In genomic region chr1:74732071-74732946, GRCh38 we compare ENCODE assay signal across 8 cellular contexts. TPM values are rescaled to one million over a fixed set of nuclear protein-coding genes. Genes with fewer than 3 reads are reported as not detected.
A peak's percentile ranks its signal among the peaks of the same experiment; 100 is the strongest.
DNase-seq lines count a peak whose midpoint lies in the region; ATAC-seq and TF ChIP-seq lines count a peak whose summit lies in the region.
"Not testable (repeated sequence)": the region's sequence is repeated elsewhere in the genome, so short reads cannot be mapped to it uniquely, and the experiment has no call there.

No MANE protein-coding gene starts in this region.

- peak overlapping the region; percentile 97 for H3K27ac Mint-ChIP-seq in activated CD8-positive, alpha-beta memory T cell treated with anti-CD3 and anti-CD28 coated beads, Interleukin-2, amount 10 ng/mL, durations not matched to agents 7 days and 5 days
- peak overlapping the region; percentile 97 for H3K27ac Mint-ChIP-seq in endothelial cell (ENCODE audit: unreplicated experiment)

- ATAC-seq in GM19035 (IDR thresholded peaks at IDR 0.05; ENCODE audit: unreplicated experiment), result peak; percentile 15
- ATAC-seq in HG02852 (IDR thresholded peaks at IDR 0.05; ENCODE audit: unreplicated experiment), result peak; percentile 14
- ATAC-seq in activated CD8-positive, alpha-beta memory T cell treated with anti-CD3 and anti-CD28 coated beads, Interleukin-2, amount 10 ng/mL, durations not matched to agents 7 days and 5 days, result peak; percentile 18

- TF ChIP-seq POLR2A in lower leg skin (IDR thresholded peaks at IDR 0.05); spleen (IDR thresholded peaks at IDR 0.05): not testable (repeated sequence)

- H3K27ac ChIP-seq in spleen, result peak overlapping the region; percentile 80 to 93 (median 91)

- peaks cover 21% of the 10 kb centered on the region for H3K36me3 ChIP-seq in MG63
- peaks cover 0 to 17% (median 6%) of the 10 kb centered on the region in 6 donors for H3K36me3 ChIP-seq in spleen

- whole genome bisulfite sequencing in lower leg skin, 2 donors, result 11 to 15% methylated on average over 14 of the region's 17 CpGs
- WGBS in spleen, 5 donors, result 7 to 12% (median 11%) methylated on average over 11 to 17 of the region's 17 CpGs

- H3K9me3 Mint-ChIP-seq in activated CD8-positive, alpha-beta memory T cell treated with anti-CD3 and anti-CD28 coated beads, Interleukin-2, amount 10 ng/mL, durations not matched to agents 7 days and 5 days (ENCODE audit: low read depth); endothelial cell (ENCODE audit: unreplicated experiment): not testable (repeated sequence)

- H3K4me3 ChIP-seq in MG63 (peak overlapping the region; percentile 89), lower leg skin (ENCODE audit: low read depth, poor library complexity, severe bottlenecking) (peak overlapping the region; percentile 48), spleen (peak overlapping the region; percentile 60 to 80 (median 75))

- H3K4me3 Mint-ChIP-seq in activated CD8-positive, alpha-beta memory T cell treated with anti-CD3 and anti-CD28 coated beads, Interleukin-2, amount 10 ng/mL, durations not matched to agents 7 days and 5 days, result peak overlapping the region; percentile 87
- H3K4me3 Mint-ChIP-seq in endothelial cell (ENCODE audit: unreplicated experiment), result peak overlapping the region; percentile 99

- TF ChIP-seq CTCF in endothelial cell (IDR thresholded peaks at IDR 0.05; ENCODE audit: unreplicated experiment); lower leg skin (IDR thresholded peaks at IDR 0.05); spleen (IDR thresholded peaks at IDR 0.05 in 8 of 11, conservative IDR thresholded peaks at IDR 0.05 in 3 of 11): not testable (repeated sequence)

- H3K27me3 ChIP-seq in MG63; spleen (replicated peaks in 1 of 7): not testable (repeated sequence)

- H3K9me3 ChIP-seq in MG63, spleen: not testable (repeated sequence)

- peaks cover 8 to 58% (median 41%) of the 10 kb centered on the region in 6 donors for H3K4me1 ChIP-seq in spleen

- H3K4me1 Mint-ChIP-seq in activated CD8-positive, alpha-beta memory T cell treated with anti-CD3 and anti-CD28 coated beads, Interleukin-2, amount 10 ng/mL, durations not matched to agents 7 days and 5 days, result peaks cover 40% of the 10 kb centered on the region
- H3K4me1 Mint-ChIP-seq in endothelial cell (ENCODE audit: unreplicated experiment), result peaks cover 15% of the 10 kb centered on the region

- peak; percentile 46 for DNase-seq in AG20443 (ENCODE audit: low spot score)
- DNase-seq in MG63, result peak; percentile 7
- not testable (repeated sequence) for DNase-seq in activated CD8-positive, alpha-beta memory T cell treated with anti-CD3 and anti-CD28 coated beads, Interleukin-2, amount 10 ng/mL, durations not matched to agents 7 days and 5 days; lower leg skin (ENCODE audit: low spot score in 2 of 2)
- peak; percentile 5 for DNase-seq in endothelial cell (ENCODE audit: low spot score)
- peak; percentile 72 for DNase-seq in spleen

- not testable (repeated sequence) for H3K27me3 Mint-ChIP-seq in activated CD8-positive, alpha-beta memory T cell treated with anti-CD3 and anti-CD28 coated beads, Interleukin-2, amount 10 ng/mL, durations not matched to agents 7 days and 5 days; endothelial cell (ENCODE audit: unreplicated experiment)

- CTCF ChIA-PET in activated CD8-positive, alpha-beta memory T cell treated with anti-CD3 and anti-CD28 coated beads, Interleukin-2, amount 10 ng/mL, durations not matched to agents 7 days and 5 days (lab: Charles Lee), result interaction anchor here (1.0 to 2.5 kb wide), 7 partner anchors 10 to 230 kb away, joined by 3 to 8 read pairs (median 5); no protein-coding TSS in a partner anchor

- peaks cover 11% of the 10 kb centered on the region for H3K36me3 Mint-ChIP-seq in activated CD8-positive, alpha-beta memory T cell treated with anti-CD3 and anti-CD28 coated beads, Interleukin-2, amount 10 ng/mL, durations not matched to agents 7 days and 5 days
- H3K36me3 Mint-ChIP-seq in endothelial cell (ENCODE audit: low read depth, unreplicated experiment), result not testable (repeated sequence)

- intact Hi-C loops in lower leg skin (cut with DNase I; ENCODE audit: low total_unique reads); spleen (cut with DNase I; ENCODE audit: low total_unique reads): not testable (repeated sequence)

RNA-seq across cellular contexts. Expression of gene CRYZ, which starts 0.5 kb away (rescaled TPM):
- total RNA-seq in MG63 (2014; rRNA removed; shearing (Covaris generic); ENCODE audit: low replicate concordance), result 35.8 and 55.8 TPM in 2 replicates
- total RNA-seq in activated CD8-positive, alpha-beta memory T cell treated with anti-CD3 and anti-CD28 coated beads, Interleukin-2, amount 10 ng/mL, durations not matched to agents 7 days and 5 days, result 10 to 100 TPM; 17.6 to 20.4 TPM
- 31.7 TPM for total RNA-seq in endothelial cell (ENCODE audit: unreplicated experiment)
- 10 to 100 TPM; 12.1 to 25.7 (median 21.3) TPM for total RNA-seq in lower leg skin
- 10 to 100 TPM in 6 of 7 donors, 1 to 10 TPM in 1; 9.6 to 30.8 (median 20.8) TPM for total RNA-seq in spleen
- polyA plus RNA-seq in spleen, result 10 to 100 TPM; 11.8 to 28.9 (median 18.7) TPM

RNA-seq across cellular contexts. Expression of gene TYW3, which starts 0.6 kb away (rescaled TPM):
- 4.0 and 12.2 TPM in 2 replicates for total RNA-seq in MG63 (2014; rRNA removed; shearing (Covaris generic); ENCODE audit: low replicate concordance)
- 10 to 100 TPM; 15.0 to 23.2 TPM for total RNA-seq in activated CD8-positive, alpha-beta memory T cell treated with anti-CD3 and anti-CD28 coated beads, Interleukin-2, amount 10 ng/mL, durations not matched to agents 7 days and 5 days
- total RNA-seq in endothelial cell (ENCODE audit: unreplicated experiment), result 14.8 TPM
- 10 to 100 TPM in 2 of 4 donors, 1 to 10 TPM in 2; 6.5 to 10.8 (median 8.7) TPM for total RNA-seq in lower leg skin
- total RNA-seq in spleen, result 10 to 100 TPM; 11.5 to 19.2 (median 17.8) TPM
- 10 to 100 TPM; 13.7 to 16.1 (median 15.2) TPM for polyA plus RNA-seq in spleen

RNA-seq across cellular contexts. Expression of gene ERICH3, which starts 58.7 kb away (rescaled TPM):
- total RNA-seq in MG63 (2014; rRNA removed; shearing (Covaris generic); ENCODE audit: low replicate concordance), result not detected in 2 replicates
- total RNA-seq in activated CD8-positive, alpha-beta memory T cell treated with anti-CD3 and anti-CD28 coated beads, Interleukin-2, amount 10 ng/mL, durations not matched to agents 7 days and 5 days, result under 1 TPM; 0.05 to 0.23 TPM
- total RNA-seq in endothelial cell (ENCODE audit: unreplicated experiment), result 2.8 TPM
- not detected for total RNA-seq in lower leg skin
- total RNA-seq in spleen, result under 1 TPM in 6 of 7 donors, not detected in 1; 0.23 to 0.65 (median 0.41) TPM
- under 1 TPM; 0.15 to 0.28 (median 0.19) TPM for polyA plus RNA-seq in spleen
